ENCODE assay signal across 7 cellular contexts in genomic region chr2:121276341-121276740, GRCh38. TPM values are rescaled to one million over a fixed set of nuclear protein-coding genes. Genes with fewer than 3 reads are reported as not detected.
"Had no signal": no experiment of that assay in that cellular context is flagged by ENCODE, and none has a peak within 500 bp of the region (broad histone marks: within the 10 kb centered on the region; RNA-seq: fewer than 3 reads in every experiment).

No MANE protein-coding gene starts in this region.

- H3K4me3 ChIP-seq: K562 had no signal

- H3K27ac Mint-ChIP-seq: IgD-negative memory B cell had no signal

- ATAC-seq: HepG2, K562 had no signal

- H3K4me3 Mint-ChIP-seq: IgD-negative memory B cell had no signal

- DNase-seq: IMR-90, KBM-7, KG1 had no signal

- H3K36me3 Mint-ChIP-seq: IgD-negative memory B cell had no signal

- H3K27ac ChIP-seq: HL-60 had no signal

RNA-seq across cellular contexts. Expression of gene TFCP2L1, which starts 8.7 kb away (rescaled TPM):
- total RNA-seq: HepG2, IMR-90 had no signal
- polyA plus RNA-seq: IMR-90 had no signal
